ENCODE assay signal across 27 cellular contexts in genomic region chr16:52353249-52353648, GRCh38.
"Had no signal": no experiment of that assay in that cellular context is flagged by ENCODE, and none has a peak within 500 bp of the region (broad histone marks: within the 10 kb centered on the region; RNA-seq: fewer than 3 reads in every experiment).

No MANE protein-coding gene starts in this region.

- DNase-seq: stimulated activated CD4-positive, alpha-beta T cell treated with anti-CD3 and anti-CD28 coated beads, Interleukin-2, amount 100 ng/mL, for 48 hours; stimulated activated CD4-positive, alpha-beta T cell treated with anti-CD3 and anti-CD28 coated beads, Interleukin-4, amount 100 ng/mL, for 1 hour; stimulated activated CD4-positive, alpha-beta T cell treated with anti-CD3 and anti-CD28 coated beads, Interleukin-4, amount 100 ng/mL, for 24 hours; stimulated activated CD4-positive, alpha-beta T cell treated with anti-CD3 and anti-CD28 coated beads, Interleukin-4, amount 100 ng/mL, for 4 hours; stimulated activated CD8-positive, alpha-beta memory T cell treated with anti-CD3 and anti-CD28 coated beads, Interleukin-4, amount 100 ng/mL, for 48 hours; stimulated activated naive B cell treated with anti-CD40 and anti-IgM and Interleukin-4, amounts not matched to agents 10 μg/mL and 1 μg/mL and 100 μg/mL, for 72 hours; stimulated activated naive CD4-positive, alpha-beta T cell; stimulated activated naive CD4-positive, alpha-beta T cell treated with Interleukin-2 at 50 U/mL for 16 hours; stimulated activated naive CD8-positive, alpha-beta T cell treated with anti-CD3 and anti-CD28 coated beads, Interleukin-15, amount 100 ng/mL, for 72 hours; stimulated activated naive CD8-positive, alpha-beta T cell treated with anti-CD3 and anti-CD28 coated beads, Interleukin-15, Interleukin-2, amounts not matched to agents 100 U/mL and 50 U/mL, for 24 hours; stomach; substantia nigra; testis; thyroid gland; tibial artery; transverse colon; trophoblast cell; upper lobe of left lung; upper lobe of right lung; uterus had no signal

- H3K4me1 ChIP-seq: stomach, suprapubic skin, testis, thyroid gland, tibial artery, tibial nerve, transverse colon, upper lobe of left lung, upper lobe of right lung, uterus, vagina had no signal

- H3K27ac ChIP-seq: stomach, suprapubic skin, testis, thoracic aorta, thyroid gland, tibial artery, tibial nerve, transverse colon, upper lobe of left lung, upper lobe of right lung, uterus, vagina had no signal

- FAIRE-seq: urothelium cell line had no signal

- H3K36me3 ChIP-seq: stomach, suprapubic skin, thoracic aorta, thyroid gland, tibial artery, tibial nerve, transverse colon, upper lobe of left lung, upper lobe of right lung, uterus, vagina had no signal

- ATAC-seq: stimulated activated effector memory CD8-positive, alpha-beta T cell treated with anti-CD3 and anti-CD28 coated beads, Interleukin-12 subunit alpha, Interleukin-12 subunit beta, amount 100 ng/mL, for 72 hours; stimulated activated memory B cell treated with anti-CD40 and anti-IgM and Interleukin-4, amounts not matched to agents 10 μg/mL and 1 μg/mL and 100 μg/mL, for 72 hours; stimulated activated naive B cell treated with anti-CD40 and anti-IgM and Interleukin-4, amounts not matched to agents 10 μg/mL and 1 μg/mL and 100 μg/mL, for 72 hours; stimulated activated naive CD8-positive, alpha-beta T cell treated with anti-CD3 and anti-CD28 coated beads, Interleukin-15, amount 100 ng/mL, for 72 hours; stimulated activated naive CD8-positive, alpha-beta T cell treated with anti-CD3 and anti-CD28 coated beads, Interleukin-15, Interleukin-2, amounts not matched to agents 100 U/mL and 50 U/mL, for 24 hours; upper lobe of right lung had no signal

- H3K9me3 ChIP-seq: suprapubic skin, testis, thoracic aorta, thyroid gland, transverse colon, upper lobe of left lung, upper lobe of right lung, uterus, vagina had no signal

- H3K27me3 ChIP-seq: stomach, suprapubic skin, testis, thyroid gland, tibial artery, tibial nerve, transverse colon, upper lobe of left lung, upper lobe of right lung, uterus, vagina had no signal

- H3K4me3 ChIP-seq: stomach, suprapubic skin, testis, thoracic aorta, thyroid gland, tibial artery, tibial nerve, transverse colon, upper lobe of left lung, upper lobe of right lung, uterus, vagina had no signal
